21 cellular contexts compared by ENCODE assay signal in genomic region chr3:17292556-17292955, GRCh38.
"Had no signal": no experiment of that assay in that cellular context is flagged by ENCODE, and none has a peak within 500 bp of the region (broad histone marks: within the 10 kb centered on the region; RNA-seq: fewer than 3 reads in every experiment).

No MANE protein-coding gene starts in this region.

- H3K9me2 ChIP-seq: SK-N-SH had no signal

- H3K9me3 ChIP-seq: SJSA1, SK-N-SH had no signal

- DNase-seq: KBM-7, MV-4-11, NCI-H1048, NCI-H1105, NCI-H1436 treated with DMSO at 0.1 percent for 48 hours, NCI-H1694, NCI-H187 treated with DMSO at 0.1 percent for 48 hours, NCI-H2029 treated with DMSO at 0.1 percent for 48 hours, NCI-H2171 treated with DMSO at 0.1 percent for 48 hours, NCI-H345, NCI-H446 treated with DMSO at 0.1 percent for 48 hours, NCI-H510A treated with DMSO at 0.1 percent for 48 hours, NCI-H526 treated with DMSO at 0.1 percent for 48 hours, NCI-H774, Right ventricle myocardium superior, RPMI8226, SIG-M5, SK-N-SH, SW 1271 had no signal

- H3K27me3 ChIP-seq: SJSA1 had no signal

- H3K4me2 ChIP-seq: SK-N-SH had no signal

- H3K36me3 ChIP-seq: SJSA1 had no signal

- H3K27ac ChIP-seq: SJSA1 had no signal

- ATAC-seq: HepG2 had no signal

- H3K4me1 ChIP-seq: SJSA1 had no signal

- H3K4me3 ChIP-seq: SJSA1 had no signal
